9 cellular contexts compared by ENCODE assay signal in the genomic region with DNA sequence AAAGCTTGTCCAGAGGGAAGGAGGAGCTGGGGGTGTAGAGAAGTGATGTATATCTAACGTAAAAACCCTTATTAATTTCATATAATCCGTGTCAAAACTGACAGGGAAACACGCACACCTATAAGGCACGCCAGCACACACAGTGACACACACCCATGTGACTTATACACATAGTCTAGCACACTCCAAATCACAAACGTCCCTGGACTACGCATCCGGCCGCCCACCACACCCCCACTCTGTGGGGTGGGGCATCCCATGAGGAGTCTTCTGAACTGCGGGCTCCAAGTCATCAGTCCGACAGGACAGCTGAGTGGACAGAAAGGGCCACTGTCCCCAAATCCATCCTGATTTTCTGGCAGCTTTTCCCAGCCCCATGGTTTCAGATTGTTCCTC. TPM values are rescaled to one million over a fixed set of nuclear protein-coding genes. Genes with fewer than 3 reads are reported as not detected.
A peak's percentile ranks its signal among the peaks of the same experiment; 100 is the strongest.
DNase-seq lines count a peak whose midpoint lies in the region; ATAC-seq, FAIRE-seq and TF ChIP-seq lines count a peak whose summit lies in the region.
"Had no signal": no experiment of that assay in that cellular context is flagged by ENCODE, and none has a peak within 500 bp of the region (broad histone marks: within the 10 kb centered on the region; RNA-seq: fewer than 3 reads in every experiment).

No MANE protein-coding gene starts in this region.

- no peak for TF ChIP-seq RAD21 in K562 (CRISPR knock-in tag; conservative IDR thresholded peaks at IDR 0.05 in 1 of 2, IDR thresholded peaks at IDR 0.05 in 1 of 2)

- H3K4me2 ChIP-seq in K562 (ENCODE audit: insufficient read depth, low read length), result peak overlapping the region; percentile 92
- H3K4me2 ChIP-seq in keratinocyte (ENCODE audit: control insufficient read depth, extremely low read depth, insufficient read depth, low read depth, low read length), result peak overlapping the region; percentile 95

- H4K20me1 ChIP-seq in K562 (replicated peaks; ENCODE audit: control insufficient read depth, insufficient read depth, low read length), result 0 out of 2 replicates have a peak, but pooled peaks cover 3% of the 10 kb centered on the region
- peaks cover 7% of the 10 kb centered on the region for H4K20me1 ChIP-seq in keratinocyte (ENCODE audit: control insufficient read depth, extremely low read depth, insufficient read depth, low read length)

- intact Hi-C loops in K562 (cut with micrococcal nuclease), result no loop called here

- CTCF ChIA-PET in K562 (lab: Yijun Ruan, JAX; ENCODE audit: low intra/inter-chr PET ratio), result no interaction called here

- peak overlapping the region; percentile 86 for H3K27ac ChIP-seq in K562 (ENCODE audit: extremely low read depth, low read depth, low read length)
- peak overlapping the region; percentile 86 for H3K27ac ChIP-seq in keratinocyte (ENCODE audit: control insufficient read depth, insufficient read depth, low read length)

- H3K36me3 Mint-ChIP-seq in T-helper 1 cell treated with Interleukin-12 subunit alpha and Interleukin-12 subunit beta and Interleukin-4 antibody, amounts not matched to agents 30 μg/mL and 1 μg/mL, for 36 hours (ENCODE audit: low read depth), result peaks cover 19% of the 10 kb centered on the region

- ATAC-seq in HG02981 (IDR thresholded peaks at IDR 0.05; ENCODE audit: unreplicated experiment) (peak; percentile 24), K562 (peak; percentile 67)

- peak overlapping the region; percentile 92 for H3K4me3 Mint-ChIP-seq in T-helper 1 cell treated with Interleukin-12 subunit alpha and Interleukin-12 subunit beta and Interleukin-4 antibody, amounts not matched to agents 30 μg/mL and 1 μg/mL, for 36 hours

- 4% methylated on average over 10 of the region's 10 CpGs for WGBS in K562 (ENCODE audit: insufficient coverage, low coverage, missing lambda C conversion rate)

- FAIRE-seq in K562 (lab: Jason Lieb, UNC) (no peak), keratinocyte (lab: Jason Lieb, UNC) (no peak)

- no peaks in the 10 kb centered on the region for H3K27me3 Mint-ChIP-seq in T-helper 1 cell treated with Interleukin-12 subunit alpha and Interleukin-12 subunit beta and Interleukin-4 antibody, amounts not matched to agents 30 μg/mL and 1 μg/mL, for 36 hours (ENCODE audit: low read depth)

- H3K9ac ChIP-seq in K562 (ENCODE audit: insufficient read depth in 1 of 2, low read depth in 2 of 2, low read length in 2 of 2) (peak overlapping the region; percentile 94 to 99), keratinocyte (ENCODE audit: control insufficient read depth, extremely low read depth, insufficient read depth, low read length) (peak overlapping the region; percentile 95)

- peaks cover 46% of the 10 kb centered on the region for H3K4me1 Mint-ChIP-seq in T-helper 1 cell treated with Interleukin-12 subunit alpha and Interleukin-12 subunit beta and Interleukin-4 antibody, amounts not matched to agents 30 μg/mL and 1 μg/mL, for 36 hours (ENCODE audit: low read depth)

- POLR2A ChIA-PET in K562 (lab: Yijun Ruan, JAX), result interaction anchor here (0.5 to 0.7 kb wide), 2 partner anchors 9 to 10 kb away, joined by 3 read pairs; no protein-coding TSS in a partner anchor

- peak overlapping the region; percentile 94 for H3K4me3 ChIP-seq in K562
- peak overlapping the region; percentile 87 to 93 (median 89) for H3K4me3 ChIP-seq in keratinocyte (ENCODE audit: control insufficient read depth in 2 of 3, extremely low read depth in 1 of 3, insufficient read depth in 2 of 3, low read depth in 1 of 3, low read length in 3 of 3)

- peak; percentile 33 for DNase-seq in DMS114 treated with DMSO at 0.1 percent for 48 hours (lab: John Stamatoyannopoulos, UW; ENCODE audit: unreplicated experiment)
- peak; percentile 51 to 62 (median 58) for DNase-seq in K562 (ENCODE audit: extremely low read depth in 1 of 4, low spot score in 3 of 4)
- no peak for DNase-seq in keratinocyte (ENCODE audit: low read depth, low spot score)
- peak; percentile 27 to 46 (median 30) for DNase-seq in stimulated activated CD4-positive, alpha-beta T cell treated with anti-CD3 and anti-CD28 coated beads, Interleukin-12 subunit alpha, Interleukin-12 subunit beta, amount 100 ng/mL, for 48 hours (ENCODE audit: low read depth in 2 of 3, low spot score in 1 of 3)
- DNase-seq in NCI-H524 treated with DMSO at 0.1 percent for 48 hours (lab: John Stamatoyannopoulos, UW), result no peak
- no peak for DNase-seq in NCI-H2196 (lab: John Stamatoyannopoulos, UW; ENCODE audit: unreplicated experiment)

- TF ChIP-seq CTCF in K562 (IDR thresholded peaks at IDR 0.05 in 2 of 3, conservative IDR thresholded peaks at IDR 0.05 in 1 of 3; ENCODE audit: insufficient read depth in 2 of 3, low read depth in 1 of 3, low read length in 3 of 3), result no peak
- TF ChIP-seq CTCF in keratinocyte (optimal IDR thresholded peaks at IDR 0.05 in 1 of 3, IDR thresholded peaks at IDR 0.05 in 1 of 3, conservative IDR thresholded peaks at IDR 0.05 in 1 of 3; ENCODE audit: extremely low read depth in 1 of 3, insufficient read depth in 2 of 3, low read length in 3 of 3), result no peak

- H2AFZ ChIP-seq in K562 (ENCODE audit: low read depth, low read length) (peak overlapping the region; percentile 86), keratinocyte (ENCODE audit: control insufficient read depth, low read length) (no peak overlapping the region)

- peaks cover 25 to 30% of the 10 kb centered on the region in 2 experiments for H3K4me1 ChIP-seq in K562 (replicated peaks in 1 of 2; ENCODE audit: control insufficient read depth in 2 of 2, insufficient read depth in 2 of 2, low read length in 2 of 2)
- peaks cover 21% of the 10 kb centered on the region for H3K4me1 ChIP-seq in keratinocyte (ENCODE audit: control insufficient read depth, extremely low read depth, insufficient read depth, low read length)

- TF ChIP-seq EP300 in K562 (IDR thresholded peaks at IDR 0.05; ENCODE audit: low read length), result no peak

- peaks cover 38% of the 10 kb centered on the region; the same call in 2 of the 3 replicates for H3K36me3 ChIP-seq in K562 (ENCODE audit: control insufficient read depth, insufficient read depth, low read length)
- peaks cover 29 to 31% of the 10 kb centered on the region in 2 experiments for H3K36me3 ChIP-seq in keratinocyte (ENCODE audit: control insufficient read depth in 2 of 2, extremely low read depth in 1 of 2, insufficient read depth in 2 of 2, low read length in 2 of 2)

- peak overlapping the region; percentile 61 for H3K27ac Mint-ChIP-seq in T-helper 1 cell treated with Interleukin-12 subunit alpha and Interleukin-12 subunit beta and Interleukin-4 antibody, amounts not matched to agents 30 μg/mL and 1 μg/mL, for 36 hours

- H3K9me3 Mint-ChIP-seq in T-helper 1 cell treated with Interleukin-12 subunit alpha and Interleukin-12 subunit beta and Interleukin-4 antibody, amounts not matched to agents 30 μg/mL and 1 μg/mL, for 36 hours, result no peaks in the 10 kb centered on the region

- H3K27me3 ChIP-seq in K562 (ENCODE audit: control insufficient read depth in 2 of 2, insufficient read depth in 2 of 2, low read length in 2 of 2) (no peaks in the 10 kb centered on the region), keratinocyte (ENCODE audit: control insufficient read depth, extremely low read depth, insufficient read depth, low read length) (no peaks in the 10 kb centered on the region)

- H3K9me3 ChIP-seq in K562 (replicated peaks; ENCODE audit: control insufficient read depth, insufficient read depth, low read depth, low read length) (no peaks in the 10 kb centered on the region), keratinocyte (ENCODE audit: control insufficient read depth, low read depth, low read length) (no peaks in the 10 kb centered on the region)

- dilution Hi-C loops in keratinocyte (cut with MboI; ENCODE audit: extremely low pct_ligation_motif_present, low sequenced_read_pairs), result no loop called here

- H3K9me1 ChIP-seq in K562 (ENCODE audit: control insufficient read depth, insufficient read depth, low read length) (no peaks in the 10 kb centered on the region), keratinocyte (ENCODE audit: control insufficient read depth, extremely low read depth, insufficient read depth, low read length) (no peaks in the 10 kb centered on the region)

- no TSS peak for BruUV-seq in K562 (replicated peaks; lab: Mats Ljungman, UMichigan)

- H3K79me2 ChIP-seq in K562 (ENCODE audit: control insufficient read depth, insufficient read depth, low read length) (peaks cover 16% of the 10 kb centered on the region), keratinocyte (ENCODE audit: control insufficient read depth, insufficient read depth, low read length) (peaks cover 52% of the 10 kb centered on the region)

- TF ChIP-seq POLR2A in K562 (conservative IDR thresholded peaks at IDR 0.05), result no peak

- in situ Hi-C loops in K562 (cut with MboI), result no loop called here

RNA-seq across cellular contexts. Expression of a gene that starts 0.8 kb away (rescaled TPM):
- total RNA-seq in K562 (2011; cell fraction: chromatin; rRNA removed; ENCODE audit: low replicate concordance), result 10.6 and 15.9 TPM in 2 replicates
- 10.9 and 11.2 TPM in 2 replicates for total RNA-seq in K562 (2011; cell fraction: nucleolus; rRNA removed)
- total RNA-seq in K562 (2011; cell fraction: nucleoplasm; rRNA removed), result 16.1 and 27.3 TPM in 2 replicates
- total RNA-seq in K562 (2014; rRNA removed) (23.4 and 32.7 TPM in 2 replicates), K562 (2014; rRNA removed; fragmentation: Illumina TruSeq; extraction: Trizol) (43.0 and 43.5 TPM in 2 replicates), K562 (2015; rRNA removed; fragmentation: Illumina TruSeq; extraction: Trizol) (34.4 and 34.8 TPM in 2 replicates), K562 (2021) (32.3 and 35.4 TPM in 2 replicates)
- polyA plus RNA-seq in K562 (2011; rRNA removed) (78.7 and 139 TPM in 2 replicates), K562 (2014; fragmentation: Illumina TruSeq; extraction: Trizol) (155 and 175 TPM in 2 replicates), K562 (2014; fragmentation: Nextera tagmentation; extraction: Ambion mirVana) (10 to 100 TPM in 1 of 2 experiments, 1 to 10 TPM in 1; 8.2 to 11.9 TPM), K562 (2014; rRNA removed) (54.3 and 58.5 TPM in 2 replicates), keratinocyte (367 to 495 TPM (median 484 TPM) in 3 replicates)
- 70.2 and 90.8 TPM in 2 replicates for polyA plus RNA-seq in K562 (2011; cell fraction: cytosol; rRNA removed)
- polyA plus RNA-seq in K562 (2011; cell fraction: nucleus; rRNA removed), result 36.1 and 50.9 TPM in 2 replicates
- 40.4 and 51.5 TPM in 2 replicates for polyA plus RNA-seq in K562 (2012)
- 35.0 and 68.8 TPM in 2 replicates for polyA minus RNA-seq in K562 (2011; rRNA and poly(A)+ RNA removed)
- polyA minus RNA-seq in K562 (2011; cell fraction: cytosol; rRNA and poly(A)+ RNA removed), result 23.9 and 34.5 TPM in 2 replicates
- polyA minus RNA-seq in K562 (2011; cell fraction: nucleus; rRNA and poly(A)+ RNA removed), result 5.3 and 7.7 TPM in 2 replicates
- 90.8 TPM for polyA plus RNA-seq in keratinocyte (2011; ENCODE audit: low read depth)
- 623 and 722 TPM in 2 replicates for polyA plus RNA-seq in keratinocyte (2011; cell fraction: cytosol; rRNA removed)
- polyA plus RNA-seq in keratinocyte (2011; cell fraction: nucleus; rRNA removed), result 225 and 245 TPM in 2 replicates
- polyA plus RNA-seq in keratinocyte (2012; ENCODE audit: low replicate concordance), result 224 and 276 TPM in 2 replicates
- 189 to 259 TPM (median 255 TPM) in 3 replicates for polyA minus RNA-seq in keratinocyte
- 122 TPM for polyA minus RNA-seq in keratinocyte (2011; cell fraction: cytosol; rRNA and poly(A)+ RNA removed)
- polyA minus RNA-seq in keratinocyte (2011; cell fraction: nucleus; rRNA and poly(A)+ RNA removed), result 38.1 and 62.9 TPM in 2 replicates

RNA-seq across cellular contexts. Expression of a gene that starts 15.6 kb away (rescaled TPM):
- total RNA-seq in K562 (2011; cell fraction: chromatin; rRNA removed; ENCODE audit: low replicate concordance), result not detected in 2 replicates
- not detected in 2 replicates for total RNA-seq in K562 (2011; cell fraction: nucleolus; rRNA removed)
- total RNA-seq in K562 (2011; cell fraction: nucleoplasm; rRNA removed), result not detected in 2 replicates
- total RNA-seq in K562 (2014; rRNA removed), result not detected in 2 replicates
- not detected in 2 replicates for total RNA-seq in K562 (2014; rRNA removed; fragmentation: Illumina TruSeq; extraction: Trizol)
- total RNA-seq in K562 (2015; rRNA removed; fragmentation: Illumina TruSeq; extraction: Trizol), result not detected in 2 replicates
- not detected in 2 replicates for total RNA-seq in K562 (2021)
- polyA plus RNA-seq in K562 (2011; rRNA removed), result not detected in 2 replicates
- not detected in 2 replicates for polyA plus RNA-seq in K562 (2011; cell fraction: cytosol; rRNA removed)
- polyA plus RNA-seq in K562 (2011; cell fraction: nucleus; rRNA removed), result not detected in 2 replicates
- 0.08 and 0.39 TPM in 2 replicates for polyA plus RNA-seq in K562 (2012)
- not detected in 2 replicates for polyA plus RNA-seq in K562 (2014; fragmentation: Illumina TruSeq; extraction: Trizol)
- polyA plus RNA-seq in K562 (2014; fragmentation: Nextera tagmentation; extraction: Ambion mirVana), result not detected
- not detected in 2 replicates for polyA plus RNA-seq in K562 (2014; rRNA removed)
- not detected in 2 replicates for polyA minus RNA-seq in K562 (2011; rRNA and poly(A)+ RNA removed)
- not detected in 2 replicates for polyA minus RNA-seq in K562 (2011; cell fraction: cytosol; rRNA and poly(A)+ RNA removed)
- polyA minus RNA-seq in K562 (2011; cell fraction: nucleus; rRNA and poly(A)+ RNA removed), result not detected in 2 replicates
- polyA plus RNA-seq in keratinocyte, result not detected in 3 replicates
- polyA plus RNA-seq in keratinocyte (2011; ENCODE audit: low read depth), result not detected
- not detected in 2 replicates for polyA plus RNA-seq in keratinocyte (2011; cell fraction: cytosol; rRNA removed)
- polyA plus RNA-seq in keratinocyte (2011; cell fraction: nucleus; rRNA removed), result not detected in 2 replicates
- not detected in 2 replicates for polyA plus RNA-seq in keratinocyte (2012; ENCODE audit: low replicate concordance)
- polyA minus RNA-seq in keratinocyte, result not detected in 3 replicates
- polyA minus RNA-seq in keratinocyte (2011; cell fraction: cytosol; rRNA and poly(A)+ RNA removed), result not detected
- polyA minus RNA-seq in keratinocyte (2011; cell fraction: nucleus; rRNA and poly(A)+ RNA removed), result not detected in 2 replicates
- total RNA-seq: T-helper 1 cell treated with Interleukin-12 subunit alpha and Interleukin-12 subunit beta and Interleukin-4 antibody, amounts not matched to agents 30 ng/mL and 1 ng/mL, for 36 hours had no signal

RNA-seq across cellular contexts. Expression of a gene that starts 54.6 kb away (rescaled TPM):
- total RNA-seq in K562 (2011; cell fraction: chromatin; rRNA removed; ENCODE audit: low replicate concordance), result not detected in 2 replicates
- total RNA-seq in K562 (2011; cell fraction: nucleolus; rRNA removed), result not detected in 2 replicates
- not detected in 2 replicates for total RNA-seq in K562 (2011; cell fraction: nucleoplasm; rRNA removed)
- total RNA-seq in K562 (2014; rRNA removed), result not detected in 2 replicates
- total RNA-seq in K562 (2014; rRNA removed; fragmentation: Illumina TruSeq; extraction: Trizol), result not detected in 2 replicates
- total RNA-seq in K562 (2015; rRNA removed; fragmentation: Illumina TruSeq; extraction: Trizol), result not detected in 2 replicates
- total RNA-seq in K562 (2021), result not detected in 2 replicates
- not detected in 2 replicates for polyA plus RNA-seq in K562 (2011; rRNA removed)
- not detected in 2 replicates for polyA plus RNA-seq in K562 (2011; cell fraction: cytosol; rRNA removed)
- not detected in 2 replicates for polyA plus RNA-seq in K562 (2011; cell fraction: nucleus; rRNA removed)
- 0.07 TPM in 1 of 2 replicates, not detected in the other for polyA plus RNA-seq in K562 (2012)
- polyA plus RNA-seq in K562 (2014; fragmentation: Illumina TruSeq; extraction: Trizol), result not detected in 2 replicates
- under 1 TPM in 1 of 2 experiments, not detected in 1; 0.07 TPM for polyA plus RNA-seq in K562 (2014; fragmentation: Nextera tagmentation; extraction: Ambion mirVana)
- not detected in 2 replicates for polyA plus RNA-seq in K562 (2014; rRNA removed)
- not detected in 2 replicates for polyA minus RNA-seq in K562 (2011; rRNA and poly(A)+ RNA removed)
- polyA minus RNA-seq in K562 (2011; cell fraction: cytosol; rRNA and poly(A)+ RNA removed), result not detected in 2 replicates
- not detected in 2 replicates for polyA minus RNA-seq in K562 (2011; cell fraction: nucleus; rRNA and poly(A)+ RNA removed)
- polyA plus RNA-seq in keratinocyte, result not detected in 3 replicates
- not detected for polyA plus RNA-seq in keratinocyte (2011; ENCODE audit: low read depth)
- not detected in 2 replicates for polyA plus RNA-seq in keratinocyte (2011; cell fraction: cytosol; rRNA removed)
- polyA plus RNA-seq in keratinocyte (2011; cell fraction: nucleus; rRNA removed), result not detected in 2 replicates
- not detected in 2 replicates for polyA plus RNA-seq in keratinocyte (2012; ENCODE audit: low replicate concordance)
- polyA minus RNA-seq in keratinocyte, result not detected in 3 replicates
- polyA minus RNA-seq in keratinocyte (2011; cell fraction: cytosol; rRNA and poly(A)+ RNA removed), result not detected
- polyA minus RNA-seq in keratinocyte (2011; cell fraction: nucleus; rRNA and poly(A)+ RNA removed), result not detected in 2 replicates
- total RNA-seq: T-helper 1 cell treated with Interleukin-12 subunit alpha and Interleukin-12 subunit beta and Interleukin-4 antibody, amounts not matched to agents 30 ng/mL and 1 ng/mL, for 36 hours had no signal

RNA-seq across cellular contexts. Expression of a gene that starts 56.4 kb away (rescaled TPM):
- total RNA-seq in K562 (2011; cell fraction: chromatin; rRNA removed; ENCODE audit: low replicate concordance), result 485 and 515 TPM in 2 replicates
- total RNA-seq in K562 (2011; cell fraction: nucleolus; rRNA removed), result 264 and 276 TPM in 2 replicates
- 392 and 493 TPM in 2 replicates for total RNA-seq in K562 (2011; cell fraction: nucleoplasm; rRNA removed)
- total RNA-seq in K562 (2014; rRNA removed), result 75.7 and 94.4 TPM in 2 replicates
- total RNA-seq in K562 (2014; rRNA removed; fragmentation: Illumina TruSeq; extraction: Trizol), result 67.3 and 75.3 TPM in 2 replicates
- total RNA-seq in K562 (2015; rRNA removed; fragmentation: Illumina TruSeq; extraction: Trizol), result 77.7 and 81.3 TPM in 2 replicates
- total RNA-seq in K562 (2021), result 86.0 and 110 TPM in 2 replicates
- 149 and 163 TPM in 2 replicates for polyA plus RNA-seq in K562 (2011; rRNA removed)
- 70.9 and 90.7 TPM in 2 replicates for polyA plus RNA-seq in K562 (2011; cell fraction: cytosol; rRNA removed)
- 1,126 and 1,145 TPM in 2 replicates for polyA plus RNA-seq in K562 (2011; cell fraction: nucleus; rRNA removed)
- 82.3 and 103 TPM in 2 replicates for polyA plus RNA-seq in K562 (2012)
- polyA plus RNA-seq in K562 (2014; fragmentation: Illumina TruSeq; extraction: Trizol), result 91.0 and 94.6 TPM in 2 replicates
- 10 to 100 TPM; 11.6 to 19.5 TPM for polyA plus RNA-seq in K562 (2014; fragmentation: Nextera tagmentation; extraction: Ambion mirVana)
- polyA plus RNA-seq in K562 (2014; rRNA removed), result 95.1 and 118 TPM in 2 replicates
- 113 and 120 TPM in 2 replicates for polyA minus RNA-seq in K562 (2011; rRNA and poly(A)+ RNA removed)
- polyA minus RNA-seq in K562 (2011; cell fraction: cytosol; rRNA and poly(A)+ RNA removed), result 30.9 and 45.8 TPM in 2 replicates
- polyA minus RNA-seq in K562 (2011; cell fraction: nucleus; rRNA and poly(A)+ RNA removed), result 206 and 317 TPM in 2 replicates
- polyA plus RNA-seq in keratinocyte, result 59.5 to 83.1 TPM (median 81.2 TPM) in 3 replicates
- 84.1 TPM for polyA plus RNA-seq in keratinocyte (2011; ENCODE audit: low read depth)
- 30.7 and 30.8 TPM in 2 replicates for polyA plus RNA-seq in keratinocyte (2011; cell fraction: cytosol; rRNA removed)
- 297 and 298 TPM in 2 replicates for polyA plus RNA-seq in keratinocyte (2011; cell fraction: nucleus; rRNA removed)
- polyA plus RNA-seq in keratinocyte (2012; ENCODE audit: low replicate concordance), result 47.6 and 69.9 TPM in 2 replicates
- 69.9 to 74.0 TPM (median 71.2 TPM) in 3 replicates for polyA minus RNA-seq in keratinocyte
- 31.5 TPM for polyA minus RNA-seq in keratinocyte (2011; cell fraction: cytosol; rRNA and poly(A)+ RNA removed)
- 62.9 and 119 TPM in 2 replicates for polyA minus RNA-seq in keratinocyte (2011; cell fraction: nucleus; rRNA and poly(A)+ RNA removed)

Comparison
In these comparisons a context has a peak if more than half of its experiments do, and no peak if none do; other contexts are left out.
1. DNase-seq: peak in DMS114 treated with DMSO at 0.1 percent for 48 hours (single experiment), K562 (4 of 4) and stimulated activated CD4-positive, alpha-beta T cell treated with anti-CD3 and anti-CD28 coated beads, Interleukin-12 subunit alpha, Interleukin-12 subunit beta, amount 100 ng/mL, for 48 hours (3 of 3); none in keratinocyte (single experiment), NCI-H524 treated with DMSO at 0.1 percent for 48 hours (single experiment) and NCI-H2196 (single experiment).